ENCODE assay signal across 8 cellular contexts in genomic region chr10:102066421-102067068, GRCh38. TPM values are rescaled to one million over a fixed set of nuclear protein-coding genes. Genes with fewer than 3 reads are reported as not detected.
DNase-seq lines count a peak whose midpoint lies in the region; ATAC-seq, FAIRE-seq and TF ChIP-seq lines count a peak whose summit lies in the region.

No MANE protein-coding gene starts in this region.

- H2AFZ ChIP-seq in neural cell (ENCODE audit: low read depth, low read length), result no peak overlapping the region

- H3K9me3 Mint-ChIP-seq in CD14-positive monocyte, result no peaks in the 10 kb centered on the region

- H3K9me3 ChIP-seq in MG63 (no peaks in the 10 kb centered on the region), neural cell (ENCODE audit: low read length) (no peaks in the 10 kb centered on the region)

- no peaks in the 10 kb centered on the region for H4K20me1 ChIP-seq in neural cell (ENCODE audit: insufficient read depth)

- H3K4me3 ChIP-seq in MG63, result peak overlapping the region; percentile 71
- peak overlapping the region; percentile 90 for H3K4me3 ChIP-seq in neural cell (ENCODE audit: low read length)

- peak overlapping the region; percentile 85 for H3K9ac ChIP-seq in neural cell (ENCODE audit: low read length)

- no peak for TF ChIP-seq RAD21 in neural cell (conservative IDR thresholded peaks at IDR 0.05)

- no peak for TF ChIP-seq POLR2A in GM12891 (IDR thresholded peaks at IDR 0.05; ENCODE audit: low read depth, low read length)

- intact Hi-C loops in CD14-positive monocyte (cut with micrococcal nuclease), result loop anchor here in 1 of 2 donors (5.0 kb wide), 2 partner anchors 224 to 284 kb away; partner anchors contain the start of genes KCNIP2 and NPM3

- H3K27me3 ChIP-seq in MG63 (no peaks in the 10 kb centered on the region), neural cell (ENCODE audit: insufficient read depth, low read depth, low read length) (no peaks in the 10 kb centered on the region)

- FAIRE-seq in GM12891 (lab: Jason Lieb, UNC), result no peak

- TF ChIP-seq EP300 in neural cell (conservative IDR thresholded peaks at IDR 0.05; ENCODE audit: poor library complexity, severe bottlenecking), result no peak

- H3K36me3 ChIP-seq in MG63 (peaks cover 12% of the 10 kb centered on the region), neural cell (ENCODE audit: insufficient read depth, low read length) (no peaks in the 10 kb centered on the region)

- H3K4me2 ChIP-seq in neural cell (ENCODE audit: low read length), result peak overlapping the region; percentile 51

- peaks cover 2 to 8% of the 10 kb centered on the region in 2 donors for H3K36me3 Mint-ChIP-seq in CD14-positive monocyte

- peak overlapping the region; percentile 81 to 94 for H3K4me3 Mint-ChIP-seq in CD14-positive monocyte

- H3K9me2 ChIP-seq in neural cell (ENCODE audit: insufficient read depth, low read length), result no peaks in the 10 kb centered on the region

- no peak for ATAC-seq in GM18907 (IDR thresholded peaks at IDR 0.05; ENCODE audit: unreplicated experiment)
- no peak for ATAC-seq in HG03521 (IDR thresholded peaks at IDR 0.05; ENCODE audit: unreplicated experiment)

- TF ChIP-seq CTCF in CD14-positive monocyte (IDR thresholded peaks at IDR 0.05) (no peak), neural cell (IDR thresholded peaks at IDR 0.05; ENCODE audit: poor library complexity, severe bottlenecking) (no peak)

- peaks cover 54% of the 10 kb centered on the region for H3K4me1 Mint-ChIP-seq in CD14-positive monocyte

- H3K79me2 ChIP-seq in neural cell (replicated peaks; ENCODE audit: insufficient read depth, low read length), result no peaks in the 10 kb centered on the region

- no peaks in the 10 kb centered on the region for H3F3A ChIP-seq in neural cell (ENCODE audit: insufficient read depth, low read length, poor library complexity, severe bottlenecking)

- no peak for DNase-seq in CD14-positive monocyte (ENCODE audit: low spot score)
- DNase-seq in MG63, result no peak
- DNase-seq in cerebellar cortex (ENCODE audit: low spot score), result peak; percentile 20
- DNase-seq in NCI-H1436 treated with DMSO at 0.1 percent for 48 hours (lab: John Stamatoyannopoulos, UW), result no peak
- DNase-seq in GM12891 (ENCODE audit: insufficient read length, low spot score), result no peak

- peaks cover 1 to 2% (median 1%) of the 10 kb centered on the region in 3 donors for H3K27me3 Mint-ChIP-seq in CD14-positive monocyte (ENCODE audit: low read depth in 3 of 3)

- H3K27ac Mint-ChIP-seq in CD14-positive monocyte, result peak overlapping the region in 6 of 7 donors; percentile 35 to 91 (median 82)

- no peak overlapping the region for H3K27ac ChIP-seq in neural cell (ENCODE audit: low read length)

TF ChIP-seq in neural cell, 6 proteins besides CTCF, POLR2A, EP300 and RAD21:
- TF ChIP-seq EZH2 (IDR thresholded peaks at IDR 0.05; ENCODE audit: borderline replicate concordance, insufficient read depth, low read length, poor library complexity, severe bottlenecking) (no peak), SMC3 (conservative IDR thresholded peaks at IDR 0.05; ENCODE audit: poor library complexity) (no peak), TAF1 (IDR thresholded peaks at IDR 0.05; ENCODE audit: low read depth) (no peak), POLR2AphosphoS5 (IDR thresholded peaks at IDR 0.05) (no peak), MXI1 (conservative IDR thresholded peaks at IDR 0.05; ENCODE audit: poor library complexity, severe bottlenecking) (no peak), REST (IDR thresholded peaks at IDR 0.05; ENCODE audit: borderline replicate concordance) (no peak)

TF ChIP-seq in GM12891, 5 proteins besides CTCF, POLR2A, EP300 and RAD21:
- TF ChIP-seq SPI1 (IDR thresholded peaks at IDR 0.05; ENCODE audit: low read depth, low read length), result no peak

RNA-seq across cellular contexts. Expression of gene HPS6, which starts 1.4 kb away (rescaled TPM):
- polyA plus RNA-seq in CD14-positive monocyte (10 to 100 TPM; 23.6 to 27.3 TPM), neural cell (9.0 and 9.6 TPM in 2 replicates)
- total RNA-seq in MG63 (2014; rRNA removed; shearing (Covaris generic); ENCODE audit: low replicate concordance), result 46.0 and 56.3 TPM in 2 replicates
- 28.4 and 36.8 TPM in 2 replicates for polyA minus RNA-seq in neural cell
- polyA plus RNA-seq in GM12891 (2012; ENCODE audit: low read depth, missing spikeins), result 10.1 TPM

RNA-seq across cellular contexts. Expression of gene ARMH3, which starts 10.6 kb away (rescaled TPM):
- polyA plus RNA-seq in CD14-positive monocyte, result 10 to 100 TPM; 20.4 to 22.1 TPM
- total RNA-seq in MG63 (2014; rRNA removed; shearing (Covaris generic); ENCODE audit: low replicate concordance), result 12.6 and 16.0 TPM in 2 replicates
- polyA plus RNA-seq in neural cell, result 11.7 and 13.4 TPM in 2 replicates
- polyA minus RNA-seq in neural cell, result 26.8 and 27.7 TPM in 2 replicates
- polyA plus RNA-seq in GM12891 (2012; ENCODE audit: low read depth, missing spikeins), result 15.8 TPM

RNA-seq across cellular contexts. Expression of gene LDB1, which starts 53.6 kb away (rescaled TPM):
- polyA plus RNA-seq in CD14-positive monocyte, result 10 to 100 TPM in 1 of 2 donors, 1 to 10 TPM in 1; 8.7 to 21.9 TPM
- 11.8 and 15.6 TPM in 2 replicates for total RNA-seq in MG63 (2014; rRNA removed; shearing (Covaris generic); ENCODE audit: low replicate concordance)
- polyA plus RNA-seq in neural cell, result 107 and 112 TPM in 2 replicates
- 165 and 189 TPM in 2 replicates for polyA minus RNA-seq in neural cell
- 34.0 TPM for polyA plus RNA-seq in GM12891 (2012; ENCODE audit: low read depth, missing spikeins)
